ENCODE assay signal across 1 cellular context in genomic region chr16:53078765-53079484, GRCh38.
A peak's percentile ranks its signal among the peaks of the same experiment; 100 is the strongest.
TF ChIP-seq lines count a peak whose summit lies in the region.

No MANE protein-coding gene starts in this region.

TF ChIP-seq in IMR-90, 13 proteins besides CTCF, POLR2A, EP300 and RAD21:
- TF ChIP-seq MAZ (IDR thresholded peaks at IDR 0.05; ENCODE audit: borderline replicate concordance, low read depth, low read length) = no peak
- TF ChIP-seq NFE2L2 (IDR thresholded peaks at IDR 0.05; ENCODE audit: low read depth, low read length) = peak; percentile 69
- TF ChIP-seq USF2 (IDR thresholded peaks at IDR 0.05; ENCODE audit: low read depth, low read length) = no peak
